24 cellular contexts compared by ENCODE assay signal in genomic region chr18:75802681-75803080, GRCh38.
DNase-seq lines count a peak whose midpoint lies in the region; ATAC-seq, FAIRE-seq and TF ChIP-seq lines count a peak whose summit lies in the region.
"Had no signal": no experiment of that assay in that cellular context is flagged by ENCODE, and none has a peak within 500 bp of the region (broad histone marks: within the 10 kb centered on the region; RNA-seq: fewer than 3 reads in every experiment).

No MANE protein-coding gene starts in this region.

- intact Hi-C loops in activated CD4-positive, alpha-beta T cell treated with anti-CD3 and anti-CD28 coated beads, Interleukin-2, amount 10 ng/mL, durations not matched to agents 24 days and 14 days (cut with micrococcal nuclease), result no loop called here

- TF ChIP-seq CTCF in A549 (IDR thresholded peaks at IDR 0.05) (no peak), LNCaP clone FGC (IDR thresholded peaks at IDR 0.05; ENCODE audit: control insufficient read depth, extremely low read depth, insufficient read depth) (no peak), hepatocyte (IDR thresholded peaks at IDR 0.05; ENCODE audit: poor library complexity) (no peak)

- H3K9me2 ChIP-seq in hepatocyte (replicated peaks; ENCODE audit: insufficient read depth), result no peaks in the 10 kb centered on the region

- no peak for TF ChIP-seq POLR2A in A549 (IDR thresholded peaks at IDR 0.05; ENCODE audit: low read length)

- no peak for TF ChIP-seq RAD21 in A549 (conservative IDR thresholded peaks at IDR 0.05 in 1 of 2, IDR thresholded peaks at IDR 0.05 in 1 of 2)

- no peaks in the 10 kb centered on the region for H3K4me1 Mint-ChIP-seq in activated CD4-positive, alpha-beta T cell treated with anti-CD3 and anti-CD28 coated beads, Interleukin-2, amount 10 ng/mL, durations not matched to agents 24 days and 14 days
- H3K4me1 Mint-ChIP-seq: CD14-positive monocyte; CD8-positive, alpha-beta memory T cell had no signal

- ATAC-seq in A549, result no peak
- no peak for ATAC-seq in GM19328 (IDR thresholded peaks at IDR 0.05; ENCODE audit: unreplicated experiment)
- ATAC-seq: GM12878 had no signal

- no peak overlapping the region for H3K4me2 ChIP-seq in A549
- peak overlapping the region; percentile 14 for H3K4me2 ChIP-seq in hepatocyte
- H3K4me2 ChIP-seq: BLaER1 treated with 17β-estradiol and CSF1 and Interleukin-3, amounts not matched to agents 10 nM and 100 nM had no signal

- CTCF ChIA-PET in A549 (lab: Yijun Ruan, JAX), result no interaction called here

- DNase-seq in A549 (ENCODE audit: low read depth in 1 of 2, low spot score in 1 of 2) (no peak), LNCaP clone FGC (ENCODE audit: low read depth) (peak; percentile 35), NCI-H510A treated with DMSO at 0.1 percent for 48 hours (lab: John Stamatoyannopoulos, UW) (peak; percentile 78), hepatocyte (ENCODE audit: low spot score) (no peak), AG20443 (ENCODE audit: low spot score) (no peak), cortex of kidney (lab: John Stamatoyannopoulos, UW) (no peak)
- DNase-seq in activated CD4-positive, alpha-beta T cell treated with anti-CD3 and anti-CD28 coated beads, Interleukin-2, amount 10 ng/mL, durations not matched to agents 24 days and 14 days, result no peak
- DNase-seq: AML-193; BE2C; CD4-positive, alpha-beta T cell; CD8-positive, alpha-beta memory T cell; DMS 273 treated with DMSO at 0.1 percent for 48 hours; DMS79; EL; GDM1; GOT3; HFFc6 had no signal

- H3K9me3 Mint-ChIP-seq in activated CD4-positive, alpha-beta T cell treated with anti-CD3 and anti-CD28 coated beads, Interleukin-2, amount 10 ng/mL, durations not matched to agents 24 days and 14 days, result no peaks in the 10 kb centered on the region
- H3K9me3 Mint-ChIP-seq: CD4-positive, alpha-beta T cell; CD8-positive, alpha-beta memory T cell; HFFc6 had no signal

- 46% methylated on average over 5 of the region's 5 CpGs for whole genome bisulfite sequencing in A549 (ENCODE audit: missing lambda C conversion rate)
- WGBS in hepatocyte (ENCODE audit: low lambda C conversion rate, missing lambda C conversion rate), result 66% methylated on average over 5 of the region's 5 CpGs

- H3K4me3 Mint-ChIP-seq in activated CD4-positive, alpha-beta T cell treated with anti-CD3 and anti-CD28 coated beads, Interleukin-2, amount 10 ng/mL, durations not matched to agents 24 days and 14 days, result no peak overlapping the region
- H3K4me3 Mint-ChIP-seq: CD14-positive monocyte; CD4-positive, alpha-beta T cell; CD8-positive, alpha-beta memory T cell; HFFc6 had no signal

- no peaks in the 10 kb centered on the region for H4K20me1 ChIP-seq in hepatocyte (ENCODE audit: insufficient read depth, poor library complexity, severe bottlenecking)
- H4K20me1 ChIP-seq: BLaER1 treated with 17β-estradiol and CSF1 and Interleukin-3, amounts not matched to agents 10 nM and 100 nM had no signal

- no peak for FAIRE-seq in A549 (lab: Jason Lieb, UNC)
- FAIRE-seq: GM12878, GM19239, H54 had no signal

- no peaks in the 10 kb centered on the region for H3K36me3 ChIP-seq in hepatocyte (replicated peaks; ENCODE audit: insufficient read depth, low read depth)
- H3K36me3 ChIP-seq: BE2C; BLaER1 treated with 17β-estradiol and CSF1 and Interleukin-3, amounts not matched to agents 10 nM and 100 nM; HAP-1 had no signal

- H3K27me3 ChIP-seq in hepatocyte, result no peaks in the 10 kb centered on the region
- H3K27me3 ChIP-seq: BE2C had no signal

- H3K27ac Mint-ChIP-seq in activated CD4-positive, alpha-beta T cell treated with anti-CD3 and anti-CD28 coated beads, Interleukin-2, amount 10 ng/mL, durations not matched to agents 24 days and 14 days, result no peak overlapping the region
- H3K27ac Mint-ChIP-seq: CD14-positive monocyte; CD4-positive, alpha-beta T cell; CD8-positive, alpha-beta memory T cell; HFFc6 had no signal

- H3K4me1 ChIP-seq in A549, result no peaks in the 10 kb centered on the region; the same call in 2 of the 3 replicates
- H3K4me1 ChIP-seq in hepatocyte (ENCODE audit: insufficient read depth), result peaks cover 9% of the 10 kb centered on the region
- H3K4me1 ChIP-seq: BE2C; BLaER1 treated with 17β-estradiol and CSF1 and Interleukin-3, amounts not matched to agents 10 nM and 100 nM; HAP-1 had no signal

- no peak for TF ChIP-seq EP300 in A549 (IDR thresholded peaks at IDR 0.05)

- POLR2A ChIA-PET in A549 (lab: Yijun Ruan, JAX), result no interaction called here

- H2AFZ ChIP-seq in hepatocyte, result no peak overlapping the region

- H3K4me3 ChIP-seq in A549, result no peak overlapping the region
- H3K4me3 ChIP-seq in LNCaP clone FGC (ENCODE audit: low read depth, low read length), result no peak overlapping the region
- no peak overlapping the region for H3K4me3 ChIP-seq in hepatocyte
- H3K4me3 ChIP-seq: BLaER1 treated with 17β-estradiol and CSF1 and Interleukin-3, amounts not matched to agents 10 nM and 100 nM; GM12878; HAP-1 had no signal

- no peaks in the 10 kb centered on the region for H3K9me3 ChIP-seq in A549
- no peaks in the 10 kb centered on the region for H3K9me3 ChIP-seq in hepatocyte (ENCODE audit: low read depth)
- H3K9me3 ChIP-seq: BE2C; BLaER1 treated with 17β-estradiol and CSF1 and Interleukin-3, amounts not matched to agents 10 nM and 100 nM; HAP-1 had no signal

- peaks cover 2% of the 10 kb centered on the region for H3K27me3 Mint-ChIP-seq in activated CD4-positive, alpha-beta T cell treated with anti-CD3 and anti-CD28 coated beads, Interleukin-2, amount 10 ng/mL, durations not matched to agents 24 days and 14 days

- H3K27ac ChIP-seq in A549 (no peak overlapping the region), hepatocyte (peak overlapping the region; percentile 41)
- H3K27ac ChIP-seq: BLaER1 treated with 17β-estradiol and CSF1 and Interleukin-3, amounts not matched to agents 10 nM and 100 nM had no signal

- H3K79me2 ChIP-seq in hepatocyte, result no peaks in the 10 kb centered on the region

- no peaks in the 10 kb centered on the region for H3K36me3 Mint-ChIP-seq in activated CD4-positive, alpha-beta T cell treated with anti-CD3 and anti-CD28 coated beads, Interleukin-2, amount 10 ng/mL, durations not matched to agents 24 days and 14 days (ENCODE audit: low read depth)
- H3K36me3 Mint-ChIP-seq: CD14-positive monocyte; CD8-positive, alpha-beta memory T cell had no signal

TF ChIP-seq in A549, 52 proteins besides CTCF, POLR2A, EP300 and RAD21:
- peak; percentile 17 for TF ChIP-seq MAFK (IDR thresholded peaks at IDR 0.05; ENCODE audit: partially characterized antibody)
- TF ChIP-seq ESRRA (IDR thresholded peaks at IDR 0.05; ENCODE audit: borderline replicate concordance, low read length), result no peak

Comparison
In these comparisons a context has a peak if more than half of its experiments do, and no peak if none do; other contexts are left out.
1. DNase-seq: peak in LNCaP clone FGC (single experiment) and NCI-H510A treated with DMSO at 0.1 percent for 48 hours (single experiment); none in A549 (0 of 2), hepatocyte (single experiment), activated CD4-positive, alpha-beta T cell treated with anti-CD3 and anti-CD28 coated beads, Interleukin-2, amount 10 ng/mL, durations not matched to agents 24 days and 14 days (single experiment), AG20443 (single experiment) and cortex of kidney (single experiment).